In genomic region chr16:66224636-66225035, GRCh38 we compare ENCODE assay signal across 23 cellular contexts.
"Had no signal": no experiment of that assay in that cellular context is flagged by ENCODE, and none has a peak within 500 bp of the region (broad histone marks: within the 10 kb centered on the region; RNA-seq: fewer than 3 reads in every experiment).

No MANE protein-coding gene starts in this region.

- H3K9me3 ChIP-seq: colonic mucosa, gastroesophageal sphincter, ovary, prostate gland, uterus had no signal

- H3K27ac Mint-ChIP-seq: activated CD4-positive, alpha-beta T cell treated with anti-CD3 and anti-CD28 coated beads for 36 hours; activated naive CD8-positive, alpha-beta T cell; activated T-cell treated with anti-CD3 and anti-CD28 coated beads, Interleukin-2, amount 50 U/mL, for 72 hours; memory B cell; naive thymus-derived CD4-positive, alpha-beta T cell; stimulated activated memory B cell treated with anti-CD40 and anti-IgM and Interleukin-4, amounts not matched to agents 10 μg/mL and 1 μg/mL and 100 μg/mL, for 72 hours; stimulated activated naive CD8-positive, alpha-beta T cell treated with anti-CD3 and anti-CD28 coated beads, Interleukin-15, amount 100 ng/mL, for 72 hours; type B pancreatic cell had no signal

- H3K4me1 ChIP-seq: colonic mucosa, gastroesophageal sphincter, prostate gland, uterus had no signal

- H3K4me1 Mint-ChIP-seq: activated CD4-positive, alpha-beta T cell treated with anti-CD3 and anti-CD28 coated beads for 36 hours; memory B cell; stimulated activated memory B cell treated with anti-CD40 and anti-IgM and Interleukin-4, amounts not matched to agents 10 μg/mL and 1 μg/mL and 100 μg/mL, for 72 hours had no signal

- H3K4me3 Mint-ChIP-seq: activated CD4-positive, alpha-beta T cell treated with anti-CD3 and anti-CD28 coated beads for 36 hours; activated naive CD8-positive, alpha-beta T cell; activated T-cell treated with anti-CD3 and anti-CD28 coated beads, Interleukin-2, amount 50 U/mL, for 72 hours; memory B cell; naive thymus-derived CD4-positive, alpha-beta T cell; stimulated activated memory B cell treated with anti-CD40 and anti-IgM and Interleukin-4, amounts not matched to agents 10 μg/mL and 1 μg/mL and 100 μg/mL, for 72 hours; stimulated activated naive CD8-positive, alpha-beta T cell treated with anti-CD3 and anti-CD28 coated beads, Interleukin-15, amount 100 ng/mL, for 72 hours; type B pancreatic cell had no signal

- H3K4me3 ChIP-seq: colonic mucosa, gastroesophageal sphincter, ovary, prostate gland, smooth muscle cell, uterus had no signal

- H3K27ac ChIP-seq: colonic mucosa, gastroesophageal sphincter, ovary, prostate gland, uterus had no signal

- H3K27me3 ChIP-seq: colonic mucosa, gastroesophageal sphincter, ovary, uterus had no signal

- H3K36me3 ChIP-seq: colonic mucosa, gastroesophageal sphincter, ovary, prostate gland, uterus had no signal

- DNase-seq: activated CD4-positive, alpha-beta T cell treated with anti-CD3 and anti-CD28 coated beads for 36 hours; activated CD4-positive, CD25-positive, alpha-beta regulatory T cell; activated naive CD4-positive, alpha-beta T cell treated with Interleukin-2 at 50 U/mL for 16 hours; activated T-cell treated with anti-CD3 and anti-CD28 coated beads for 4 hours; activated T-cell treated with anti-CD3 and anti-CD28 coated beads, Interleukin-2, amount 50 U/mL, for 72 hours; colonic mucosa; effector CD8-positive, alpha-beta T cell; erythroblast; midbrain; naive thymus-derived CD4-positive, alpha-beta T cell; ovary; stimulated activated CD4-positive, alpha-beta T cell treated with anti-CD3 and anti-CD28 coated beads, Interleukin-1b, Interleukin-23, amount 100 ng/mL, for 48 hours; stimulated activated CD4-positive, alpha-beta T cell treated with anti-CD3 and anti-CD28 coated beads, Interleukin-4, amount 100 ng/mL, for 4 hours; stimulated activated CD8-positive, alpha-beta memory T cell treated with anti-CD3 and anti-CD28 coated beads, Interleukin-4, amount 100 ng/mL, for 48 hours; stimulated activated naive CD8-positive, alpha-beta T cell treated with anti-CD3 and anti-CD28 coated beads, Interleukin-15, amount 100 ng/mL, for 72 hours; uterus had no signal

- H3K9me3 Mint-ChIP-seq: memory B cell; stimulated activated memory B cell treated with anti-CD40 and anti-IgM and Interleukin-4, amounts not matched to agents 10 μg/mL and 1 μg/mL and 100 μg/mL, for 72 hours; stimulated activated naive CD8-positive, alpha-beta T cell treated with anti-CD3 and anti-CD28 coated beads, Interleukin-15, amount 100 ng/mL, for 72 hours; type B pancreatic cell had no signal

- H3K27me3 Mint-ChIP-seq: type B pancreatic cell had no signal

- H3K4me2 ChIP-seq: smooth muscle cell had no signal

- H3K36me3 Mint-ChIP-seq: activated naive CD8-positive, alpha-beta T cell; memory B cell; naive thymus-derived CD4-positive, alpha-beta T cell; stimulated activated memory B cell treated with anti-CD40 and anti-IgM and Interleukin-4, amounts not matched to agents 10 μg/mL and 1 μg/mL and 100 μg/mL, for 72 hours; type B pancreatic cell had no signal

- ATAC-seq: activated CD4-positive, alpha-beta T cell treated with anti-CD3 and anti-CD28 coated beads for 36 hours; activated T-cell treated with anti-CD3 and anti-CD28 coated beads, Interleukin-2, amount 50 U/mL, for 72 hours; gastroesophageal sphincter; naive thymus-derived CD4-positive, alpha-beta T cell; stimulated activated memory B cell treated with anti-CD40 and anti-IgM and Interleukin-4, amounts not matched to agents 10 μg/mL and 1 μg/mL and 100 μg/mL, for 72 hours; stimulated activated naive CD8-positive, alpha-beta T cell treated with anti-CD3 and anti-CD28 coated beads, Interleukin-15, amount 100 ng/mL, for 72 hours had no signal
